ENCODE assay signal across 21 cellular contexts in genomic region chr10:131954356-131954965, GRCh38.
"Had no signal": no experiment of that assay in that cellular context is flagged by ENCODE, and none has a peak within 500 bp of the region (broad histone marks: within the 10 kb centered on the region; RNA-seq: fewer than 3 reads in every experiment).

No MANE protein-coding gene starts in this region.

- H3K27ac ChIP-seq: brain microvascular endothelial cell, cardiac muscle cell, KMS-11, Peyer's patch had no signal

- H3K4me2 ChIP-seq: KMS-11 had no signal

- H3K27me3 ChIP-seq: brain microvascular endothelial cell, cardiac muscle cell, Peyer's patch had no signal

- H3K9me3 ChIP-seq: Peyer's patch had no signal

- H3K4me1 ChIP-seq: Peyer's patch had no signal

- DNase-seq: activated CD4-positive, alpha-beta T cell treated with anti-CD3 and anti-CD28 coated beads for 48 hours; activated CD4-positive, alpha-beta T cell treated with anti-CD3 and anti-CD28 coated beads, Interleukin-2, amount 50 U/mL, for 4 hours; activated CD8-positive, alpha-beta memory T cell treated with anti-CD3 and anti-CD28 coated beads, Interleukin-2, amount 10 ng/mL, durations not matched to agents 7 days and 5 days; activated naive CD8-positive, alpha-beta T cell treated with anti-CD3 and anti-CD28 coated beads, Interleukin-2, amount 50 U/mL, for 24 hours; activated T-cell treated with anti-CD3 and anti-CD28 coated beads, Interleukin-2, amount 50 U/mL, for 48 hours; amygdala; brain microvascular endothelial cell; NCI-H1092 treated with DMSO at 0.1 percent for 48 hours; NCI-H1436; NCI-H1694 treated with DMSO at 0.1 percent for 48 hours; NCI-H2081; NCI-H510A treated with DMSO at 0.1 percent for 48 hours; NCI-H69; NK-92 treated with Interleukin-12 subunit alpha and Interleukin-12 subunit beta, amount 100 ng/mL, for 24 hours; SHP77 treated with DMSO at 0.1 percent for 48 hours had no signal

- H3K4me3 ChIP-seq: cardiac muscle cell, Peyer's patch had no signal

- H3K9ac ChIP-seq: KMS-11 had no signal

- ATAC-seq: activated CD4-positive, CD25-positive, alpha-beta regulatory T cell treated with anti-CD3 and anti-CD28 coated beads, Interleukin-2, amount 50 U/mL, for 24 hours; activated CD8-positive, alpha-beta memory T cell treated with anti-CD3 and anti-CD28 coated beads, Interleukin-2, amount 10 ng/mL, durations not matched to agents 7 days and 5 days; activated naive CD8-positive, alpha-beta T cell treated with anti-CD3 and anti-CD28 coated beads, Interleukin-2, amount 50 U/mL, for 24 hours; activated T-helper 17 cell treated with anti-CD3 and anti-CD28 coated beads, Interleukin-2, amount 50 U/mL, for 72 hours; HepG2 had no signal
